1 cellular context compared by ENCODE assay signal in the genomic region with DNA sequence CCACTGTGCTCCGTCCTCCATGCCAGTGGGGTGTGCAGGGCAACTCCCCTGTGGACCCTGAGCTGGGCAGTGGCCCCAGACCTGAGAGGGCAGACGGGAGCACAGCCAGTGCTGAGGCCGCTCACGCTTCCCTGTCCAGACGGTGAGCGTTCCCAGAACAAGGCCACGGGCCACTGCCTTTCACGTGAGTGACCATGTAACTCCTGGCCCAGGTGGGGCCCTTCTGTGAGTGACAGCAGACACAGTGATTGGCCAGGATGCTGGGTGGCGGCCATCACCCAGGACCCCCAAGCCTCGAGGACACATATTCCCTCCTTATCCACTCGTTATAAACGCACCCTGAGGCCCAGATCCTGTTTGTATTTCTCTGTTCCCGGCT.
A peak's percentile ranks its signal among the peaks of the same experiment; 100 is the strongest.
TF ChIP-seq lines count a peak whose summit lies in the region.

No MANE protein-coding gene starts in this region.

TF ChIP-seq in HepG2, 621 proteins besides CTCF, POLR2A, EP300 and RAD21:
- TF ChIP-seq, protein P1, sequence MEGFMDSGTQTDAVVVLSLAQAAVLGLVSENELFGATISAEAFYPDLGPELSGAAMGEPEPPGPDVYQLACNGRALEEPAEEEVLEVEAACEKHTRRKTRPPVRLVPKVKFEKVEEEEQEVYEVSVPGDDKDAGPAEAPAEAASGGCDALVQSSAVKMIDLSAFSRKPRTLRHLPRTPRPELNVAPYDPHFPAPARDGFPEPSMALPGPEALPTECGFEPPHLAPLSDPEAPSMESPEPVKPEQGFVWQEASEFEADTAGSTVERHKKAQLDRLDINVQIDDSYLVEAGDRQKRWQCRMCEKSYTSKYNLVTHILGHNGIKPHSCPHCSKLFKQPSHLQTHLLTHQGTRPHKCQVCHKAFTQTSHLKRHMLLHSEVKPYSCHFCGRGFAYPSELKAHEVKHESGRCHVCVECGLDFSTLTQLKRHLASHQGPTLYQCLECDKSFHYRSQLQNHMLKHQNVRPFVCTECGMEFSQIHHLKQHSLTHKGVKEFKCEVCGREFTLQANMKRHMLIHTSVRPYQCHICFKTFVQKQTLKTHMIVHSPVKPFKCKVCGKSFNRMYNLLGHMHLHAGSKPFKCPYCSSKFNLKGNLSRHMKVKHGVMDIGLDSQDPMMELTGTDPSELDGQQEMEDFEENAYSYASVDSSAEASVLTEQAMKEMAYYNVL (CRISPR knock-in tag; IDR thresholded peaks at IDR 0.05; ENCODE audit: borderline replicate concordance), result no peak
- peak; percentile 72; the same call in 1 of the 2 replicates for TF ChIP-seq ZNF768 (CRISPR knock-in tag; IDR thresholded peaks at IDR 0.05)
